In genomic region chr3:172536505-172536904, GRCh38 we compare ENCODE assay signal across 13 cellular contexts. TPM values are rescaled to one million over a fixed set of nuclear protein-coding genes. Genes with fewer than 3 reads are reported as not detected.
DNase-seq lines count a peak whose midpoint lies in the region; ATAC-seq, FAIRE-seq and TF ChIP-seq lines count a peak whose summit lies in the region.
"Had no signal": no experiment of that assay in that cellular context is flagged by ENCODE, and none has a peak within 500 bp of the region (broad histone marks: within the 10 kb centered on the region; RNA-seq: fewer than 3 reads in every experiment).

No MANE protein-coding gene starts in this region.

- no peaks in the 10 kb centered on the region for H3K27me3 Mint-ChIP-seq in activated CD4-positive, alpha-beta T cell treated with anti-CD3 and anti-CD28 coated beads for 36 hours
- peaks cover 6% of the 10 kb centered on the region for H3K27me3 Mint-ChIP-seq in endothelial cell (ENCODE audit: unreplicated experiment)

- peak overlapping the region in 1 of 2 donors; percentile 49 for H3K27ac ChIP-seq in small intestine (ENCODE audit: low read depth in 1 of 2, low read length in 1 of 2)
- H3K27ac ChIP-seq: neural progenitor cell had no signal

- no peaks in the 10 kb centered on the region for H3K9me3 ChIP-seq in small intestine (ENCODE audit: control insufficient read depth, low read depth)

- FAIRE-seq in small intestine (lab: Jason Lieb, UNC), result no peak

- H3K4me3 Mint-ChIP-seq in activated CD4-positive, alpha-beta T cell treated with anti-CD3 and anti-CD28 coated beads for 36 hours, result no peak overlapping the region
- H3K4me3 Mint-ChIP-seq in endothelial cell (ENCODE audit: unreplicated experiment), result no peak overlapping the region
- H3K4me3 Mint-ChIP-seq: neural progenitor cell had no signal

- no peak for TF ChIP-seq CTCF in endothelial cell (IDR thresholded peaks at IDR 0.05; ENCODE audit: unreplicated experiment)

- H3K36me3 Mint-ChIP-seq in activated CD4-positive, alpha-beta T cell treated with anti-CD3 and anti-CD28 coated beads for 36 hours (ENCODE audit: low read depth), result peaks cover 7% of the 10 kb centered on the region
- H3K36me3 Mint-ChIP-seq in endothelial cell (ENCODE audit: low read depth, unreplicated experiment), result no peaks in the 10 kb centered on the region
- H3K36me3 Mint-ChIP-seq: neural progenitor cell had no signal

- POLR2A ChIA-PET in activated CD4-positive, alpha-beta T cell treated with anti-CD3 and anti-CD28 coated beads for 36 hours (lab: Charles Lee), result no interaction called here

- no peak for ATAC-seq in activated CD4-positive, alpha-beta T cell treated with anti-CD3 and anti-CD28 coated beads for 36 hours
- ATAC-seq: left cardiac atrium had no signal

- no peak overlapping the region for H3K4me3 ChIP-seq in small intestine (ENCODE audit: low read depth in 1 of 2, low read length in 2 of 2)
- H3K4me3 ChIP-seq: neural progenitor cell had no signal

- CTCF ChIA-PET in activated CD4-positive, alpha-beta T cell treated with anti-CD3 and anti-CD28 coated beads for 36 hours (lab: Charles Lee), result interaction anchor here (1.0 kb wide), 2 partner anchors 8 to 14 kb away, joined by 3 read pairs; no protein-coding TSS in a partner anchor

- H3K27me3 ChIP-seq in small intestine (ENCODE audit: control insufficient read depth in 2 of 2, insufficient read depth in 2 of 2, low read length in 2 of 2), result no peaks in the 10 kb centered on the region
- H3K27me3 ChIP-seq: neural progenitor cell had no signal

- no peaks in the 10 kb centered on the region for H3K4me1 ChIP-seq in small intestine (ENCODE audit: control insufficient read depth in 2 of 2, insufficient read depth in 1 of 2, low read depth in 1 of 2, low read length in 1 of 2)
- H3K4me1 ChIP-seq: neural progenitor cell had no signal

- H3K9me3 Mint-ChIP-seq in activated CD4-positive, alpha-beta T cell treated with anti-CD3 and anti-CD28 coated beads for 36 hours (ENCODE audit: low read depth), result peaks cover 3% of the 10 kb centered on the region
- H3K9me3 Mint-ChIP-seq in endothelial cell (ENCODE audit: unreplicated experiment), result no peaks in the 10 kb centered on the region

- WGBS in small intestine, 3 donors, result 93 to 96% (median 94%) methylated on average over 1 of the region's 1 CpG

- H3K27ac Mint-ChIP-seq in activated CD4-positive, alpha-beta T cell treated with anti-CD3 and anti-CD28 coated beads for 36 hours, result peak overlapping the region; percentile 81
- H3K27ac Mint-ChIP-seq in endothelial cell (ENCODE audit: unreplicated experiment), result peak overlapping the region; percentile 94
- H3K27ac Mint-ChIP-seq: neural progenitor cell had no signal

- peaks cover 35% of the 10 kb centered on the region for H3K4me1 Mint-ChIP-seq in activated CD4-positive, alpha-beta T cell treated with anti-CD3 and anti-CD28 coated beads for 36 hours
- H3K4me1 Mint-ChIP-seq in endothelial cell (ENCODE audit: unreplicated experiment), result peaks cover 52% of the 10 kb centered on the region
- H3K4me1 Mint-ChIP-seq: neural progenitor cell had no signal

- intact Hi-C loops in activated CD4-positive, alpha-beta T cell treated with anti-CD3 and anti-CD28 coated beads for 36 hours (cut with DNase I, micrococcal nuclease), result loop anchor here in 1 of 2 experiments (2.0 kb wide), 1 partner anchor 14 kb away; no protein-coding TSS in a partner anchor

- no peak for DNase-seq in activated CD4-positive, alpha-beta T cell treated with anti-CD3 and anti-CD28 coated beads for 36 hours
- no peak for DNase-seq in activated CD4-positive, alpha-beta T cell treated with anti-CD3 and anti-CD28 coated beads, Interleukin-2, amount 50 U/mL, for 4 hours
- DNase-seq in NCI-H69 (lab: John Stamatoyannopoulos, UW) (peak; percentile 23), endothelial cell (ENCODE audit: low spot score) (no peak), small intestine (peak; percentile 51), glomerular visceral epithelial cell (ENCODE audit: extremely low spot score) (no peak), activated gamma-delta T cell treated with Interleukin-2 at 50 U/mL for 16 hours (no peak)
- no peak for DNase-seq in stimulated activated naive CD4-positive, alpha-beta T cell treated with Interleukin-2 at 50 U/mL for 16 hours (lab: John Stamatoyannopoulos, UW)
- DNase-seq: ACHN, anterior cingulate cortex, left cardiac atrium, trophoblast cell had no signal

- no peaks in the 10 kb centered on the region for H3K36me3 ChIP-seq in small intestine (ENCODE audit: control insufficient read depth in 2 of 2, insufficient read depth in 2 of 2, low read length in 2 of 2)
- H3K36me3 ChIP-seq: neural progenitor cell had no signal

RNA-seq across cellular contexts. Expression of gene TNFSF10, which starts 13.3 kb away (rescaled TPM):
- 10 to 100 TPM; 33.1 to 34.8 TPM for total RNA-seq in activated CD4-positive, alpha-beta T cell treated with anti-CD3 and anti-CD28 coated beads for 36 hours
- total RNA-seq in endothelial cell (ENCODE audit: unreplicated experiment), result 94.1 TPM
- polyA plus RNA-seq in small intestine, result 10 to 100 TPM; 31.1 to 50.8 (median 37.8) TPM

Comparison
In these comparisons a context has a peak if more than half of its experiments do, and no peak if none do; other contexts are left out.
1. DNase-seq: peak in NCI-H69 (single experiment) and small intestine (single experiment); none in activated CD4-positive, alpha-beta T cell treated with anti-CD3 and anti-CD28 coated beads for 36 hours (single experiment), activated CD4-positive, alpha-beta T cell treated with anti-CD3 and anti-CD28 coated beads, Interleukin-2, amount 50 U/mL, for 4 hours (0 of 2), endothelial cell (single experiment), glomerular visceral epithelial cell (single experiment), activated gamma-delta T cell treated with Interleukin-2 at 50 U/mL for 16 hours (single experiment) and stimulated activated naive CD4-positive, alpha-beta T cell treated with Interleukin-2 at 50 U/mL for 16 hours (single experiment).